ENCODE assay signal across 20 cellular contexts in the genomic region with DNA sequence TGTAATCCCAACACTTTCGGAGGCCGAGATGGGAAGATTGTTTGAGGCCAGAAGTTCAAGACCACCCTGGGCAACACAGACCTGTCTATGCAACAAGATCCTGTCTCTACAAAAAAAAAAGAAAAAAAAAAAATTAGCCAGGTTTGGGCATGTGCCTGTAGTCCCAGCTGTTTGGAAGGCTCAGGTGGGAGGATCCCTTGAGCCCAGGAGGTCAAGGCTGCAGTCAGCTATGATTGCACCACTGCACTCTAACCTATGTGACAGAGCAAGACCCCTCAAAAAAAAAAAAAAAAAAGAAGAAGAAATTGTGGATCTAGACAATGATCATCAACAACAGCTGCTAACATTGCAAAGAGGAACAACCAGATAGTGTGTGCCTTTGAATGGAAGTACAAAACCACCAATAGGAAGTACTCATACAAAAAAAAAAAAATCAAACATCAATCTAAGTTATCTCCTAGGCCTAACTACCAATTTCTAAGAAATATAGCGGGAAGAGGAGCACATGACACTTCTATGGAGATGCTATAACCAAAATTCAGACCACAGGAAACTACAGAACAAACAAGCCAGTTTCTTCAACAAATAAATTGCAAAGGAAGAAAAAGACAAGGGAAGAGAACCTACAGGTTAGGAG.
"Had no signal": no experiment of that assay in that cellular context is flagged by ENCODE, and none has a peak within 500 bp of the region (broad histone marks: within the 10 kb centered on the region; RNA-seq: fewer than 3 reads in every experiment).

No MANE protein-coding gene starts in this region.

- H3K27me3 ChIP-seq: tibial nerve had no signal

- H2AFZ ChIP-seq: parathyroid adenoma had no signal

- H3K9me3 Mint-ChIP-seq: activated naive CD8-positive, alpha-beta T cell treated with anti-CD3 and anti-CD28 coated beads, Interleukin-2, amount 50 U/mL, for 24 hours; activated T-helper 2 cell treated with anti-CD3 and anti-CD28 coated beads, Interferon-gamma antibody, Interleukin-2, Interleukin-4, amounts not matched to agents 10 μg/mL and 5 μg/mL and 100 μg/mL, durations not matched to agents 14 hours and 24 hours and 36 hours; dendritic cell treated with granulocyte-macrophage colony-stimulating factor and Interleukin-4, amounts not matched to agents 40 ng/mL and 50 ng/mL, for 4 days; memory B cell; stimulated activated naive CD8-positive, alpha-beta T cell treated with anti-CD3 and anti-CD28 coated beads, Interleukin-15, amount 100 ng/mL, for 72 hours; T-helper 1 cell treated with Interleukin-12 subunit alpha and Interleukin-12 subunit beta and Interleukin-4 antibody, amounts not matched to agents 30 μg/mL and 1 μg/mL, for 36 hours had no signal

- H3K27ac ChIP-seq: parathyroid adenoma, tibial nerve, WERI-Rb-1 had no signal

- H3K4me1 Mint-ChIP-seq: activated naive CD8-positive, alpha-beta T cell treated with anti-CD3 and anti-CD28 coated beads, Interleukin-2, amount 50 U/mL, for 24 hours; memory B cell had no signal

- H3K27me3 Mint-ChIP-seq: activated naive CD8-positive, alpha-beta T cell treated with anti-CD3 and anti-CD28 coated beads, Interleukin-2, amount 50 U/mL, for 24 hours; memory B cell; stimulated activated naive CD8-positive, alpha-beta T cell treated with anti-CD3 and anti-CD28 coated beads, Interleukin-15, amount 100 ng/mL, for 72 hours had no signal

- ATAC-seq: activated naive CD8-positive, alpha-beta T cell treated with anti-CD3 and anti-CD28 coated beads, Interleukin-2, amount 50 U/mL, for 24 hours; left colon; right cardiac atrium; stimulated activated naive CD8-positive, alpha-beta T cell treated with anti-CD3 and anti-CD28 coated beads, Interleukin-15, amount 100 ng/mL, for 72 hours had no signal

- H3K9me3 ChIP-seq: tibial nerve had no signal

- H3K27ac Mint-ChIP-seq: activated naive CD8-positive, alpha-beta T cell treated with anti-CD3 and anti-CD28 coated beads, Interleukin-2, amount 50 U/mL, for 24 hours; activated T-helper 2 cell treated with anti-CD3 and anti-CD28 coated beads, Interferon-gamma antibody, Interleukin-2, Interleukin-4, amounts not matched to agents 10 μg/mL and 5 μg/mL and 100 μg/mL, durations not matched to agents 14 hours and 24 hours and 36 hours; dendritic cell treated with granulocyte-macrophage colony-stimulating factor and Interleukin-4, amounts not matched to agents 40 ng/mL and 50 ng/mL, for 4 days; memory B cell; nephron progenitor cell; stimulated activated naive CD8-positive, alpha-beta T cell treated with anti-CD3 and anti-CD28 coated beads, Interleukin-15, amount 100 ng/mL, for 72 hours; T-helper 1 cell treated with Interleukin-12 subunit alpha and Interleukin-12 subunit beta and Interleukin-4 antibody, amounts not matched to agents 30 μg/mL and 1 μg/mL, for 36 hours had no signal

- H3K36me3 ChIP-seq: WERI-Rb-1 had no signal

- H3K9ac ChIP-seq: parathyroid adenoma had no signal

- DNase-seq: activated CD4-positive, CD25-positive, alpha-beta regulatory T cell treated with anti-CD3 and anti-CD28 coated beads, Interleukin-2, amount 50 U/mL, for 72 hours; activated naive CD4-positive, alpha-beta T cell treated with Interleukin-2 at 50 U/mL for 16 hours; activated naive CD8-positive, alpha-beta T cell treated with anti-CD3 and anti-CD28 coated beads, Interleukin-2, amount 50 U/mL, for 24 hours; activated T-cell treated with anti-CD3 and anti-CD28 coated beads, Interleukin-2, amount 50 U/mL, for 1 hour; effector CD4-positive, alpha-beta T cell; erythroblast; foreskin fibroblast; left colon; nephron progenitor cell; right cardiac atrium; stimulated activated CD4-positive, alpha-beta T cell treated with anti-CD3 and anti-CD28 coated beads, Interleukin-12 subunit alpha, Interleukin-12 subunit beta, amount 100 ng/mL, for 4 hours; stimulated activated naive CD8-positive, alpha-beta T cell treated with anti-CD3 and anti-CD28 coated beads, Interleukin-15, amount 100 ng/mL, for 72 hours; WERI-Rb-1 had no signal

- H3K4me3 Mint-ChIP-seq: activated naive CD8-positive, alpha-beta T cell treated with anti-CD3 and anti-CD28 coated beads, Interleukin-2, amount 50 U/mL, for 24 hours; dendritic cell treated with granulocyte-macrophage colony-stimulating factor and Interleukin-4, amounts not matched to agents 40 ng/mL and 50 ng/mL, for 4 days; memory B cell; nephron progenitor cell; stimulated activated naive CD8-positive, alpha-beta T cell treated with anti-CD3 and anti-CD28 coated beads, Interleukin-15, amount 100 ng/mL, for 72 hours; T-helper 1 cell treated with Interleukin-12 subunit alpha and Interleukin-12 subunit beta and Interleukin-4 antibody, amounts not matched to agents 30 μg/mL and 1 μg/mL, for 36 hours had no signal

- H3K36me3 Mint-ChIP-seq: memory B cell had no signal

- H3K4me1 ChIP-seq: parathyroid adenoma had no signal

- H3K79me2 ChIP-seq: parathyroid adenoma had no signal

- H3K4me3 ChIP-seq: tibial nerve had no signal

- FAIRE-seq: keratinocyte had no signal
